18 cellular contexts compared by ENCODE assay signal in genomic region chr7:16669581-16669980, GRCh38. TPM values are rescaled to one million over a fixed set of nuclear protein-coding genes. Genes with fewer than 3 reads are reported as not detected.
A peak's percentile ranks its signal among the peaks of the same experiment; 100 is the strongest.
DNase-seq lines count a peak whose midpoint lies in the region; TF ChIP-seq lines count a peak whose summit lies in the region.
"Had no signal": no experiment of that assay in that cellular context is flagged by ENCODE, and none has a peak within 500 bp of the region (broad histone marks: within the 10 kb centered on the region; RNA-seq: fewer than 3 reads in every experiment).

No MANE protein-coding gene starts in this region.

- no peak overlapping the region for H3K4ac ChIP-seq in mesenchymal stem cell (ENCODE audit: low read depth in 1 of 2, low read length in 2 of 2)

- no peak overlapping the region for H3K4me3 ChIP-seq in Caco-2 (ENCODE audit: low read depth, low read length)
- no peak overlapping the region for H3K4me3 ChIP-seq in breast epithelium
- H3K4me3 ChIP-seq in mesenchymal stem cell (ENCODE audit: insufficient read depth in 1 of 2, low read depth in 1 of 2, low read length in 2 of 2) = peak overlapping the region in 1 of 2 experiments; percentile 48
- H3K4me3 ChIP-seq: BLaER1 treated with 17β-estradiol and CSF1 and Interleukin-3, amounts not matched to agents 10 nM and 100 nM; SJCRH30; uterus had no signal

- H3K9me3 Mint-ChIP-seq in Caco-2 (ENCODE audit: unreplicated experiment) = no peaks in the 10 kb centered on the region
- H3K9me3 Mint-ChIP-seq: activated T-helper 17 cell treated with anti-CD3 and anti-CD28 coated beads, Interleukin-2, amount 50 U/mL, for 72 hours had no signal

- intact Hi-C loops in Caco-2 (cut with micrococcal nuclease; ENCODE audit: unreplicated experiment) = no loop called here
- intact Hi-C loops in breast epithelium (cut with DNase I; ENCODE audit: low total_unique reads) = no loop called here

- H3K4me1 ChIP-seq in Caco-2 (peaks cover 42% of the 10 kb centered on the region), breast epithelium (no peaks in the 10 kb centered on the region), mesenchymal stem cell (ENCODE audit: control insufficient read depth, insufficient read depth, low read depth, low read length) (peaks cover 5% of the 10 kb centered on the region)
- H3K4me1 ChIP-seq: SJCRH30, uterus had no signal

- TF ChIP-seq CTCF in Caco-2 (IDR thresholded peaks at IDR 0.05; ENCODE audit: insufficient read depth in 1 of 2, low read depth in 1 of 2, low read length in 1 of 2, severe bottlenecking in 1 of 2, unreplicated experiment in 1 of 2) (no peak), breast epithelium (IDR thresholded peaks at IDR 0.05) (no peak), GM10266 (IDR thresholded peaks at IDR 0.05; ENCODE audit: control insufficient read depth, insufficient read depth, low read depth, missing control alignments) (no peak)

- H3K27ac Mint-ChIP-seq in Caco-2 (ENCODE audit: unreplicated experiment) = peak overlapping the region; percentile 44
- H3K27ac Mint-ChIP-seq: activated CD8-positive, alpha-beta T cell treated with anti-CD3 and anti-CD28 coated beads, Interleukin-2, amount 10 ng/mL, durations not matched to agents 7 days and 5 days; activated T-helper 17 cell treated with anti-CD3 and anti-CD28 coated beads, Interleukin-2, amount 50 U/mL, for 72 hours had no signal

- H2BK15ac ChIP-seq in mesenchymal stem cell (ENCODE audit: low read depth, poor library complexity, severe bottlenecking) = no peak overlapping the region

- H3K23ac ChIP-seq in mesenchymal stem cell (ENCODE audit: low read length in 2 of 2) = no peak overlapping the region

- no peak overlapping the region for H3K4me2 ChIP-seq in mesenchymal stem cell (ENCODE audit: low read length, poor library complexity, severe bottlenecking)
- H3K4me2 ChIP-seq: BLaER1 treated with 17β-estradiol and CSF1 and Interleukin-3, amounts not matched to agents 10 nM and 100 nM had no signal

- CTCF ChIA-PET in Caco-2 (lab: Charles Lee) = no interaction called here

- H3K27me3 Mint-ChIP-seq in Caco-2 (ENCODE audit: insufficient read depth, unreplicated experiment) = no peaks in the 10 kb centered on the region
- H3K27me3 Mint-ChIP-seq: activated T-helper 17 cell treated with anti-CD3 and anti-CD28 coated beads, Interleukin-2, amount 50 U/mL, for 72 hours had no signal

- H3K9me3 ChIP-seq in Caco-2 (no peaks in the 10 kb centered on the region), breast epithelium (no peaks in the 10 kb centered on the region), mesenchymal stem cell (ENCODE audit: control insufficient read depth, low read length) (no peaks in the 10 kb centered on the region)
- H3K9me3 ChIP-seq: SJCRH30, uterus had no signal

- peak overlapping the region; percentile 90 for H3K9ac ChIP-seq in mesenchymal stem cell (ENCODE audit: low read length)
- H3K9ac ChIP-seq: BLaER1 treated with 17β-estradiol and CSF1 and Interleukin-3, amounts not matched to agents 10 nM and 100 nM had no signal

- WGBS in mesenchymal stem cell = 79% methylated on average over 2 of the region's 2 CpGs

- no peak overlapping the region for H3K4me3 Mint-ChIP-seq in Caco-2 (ENCODE audit: unreplicated experiment)
- H3K4me3 Mint-ChIP-seq: activated CD8-positive, alpha-beta T cell treated with anti-CD3 and anti-CD28 coated beads, Interleukin-2, amount 10 ng/mL, durations not matched to agents 7 days and 5 days; activated T-helper 17 cell treated with anti-CD3 and anti-CD28 coated beads, Interleukin-2, amount 50 U/mL, for 72 hours had no signal

- peaks cover 10% of the 10 kb centered on the region for H3K79me1 ChIP-seq in mesenchymal stem cell (replicated peaks; ENCODE audit: low read length, poor library complexity, severe bottlenecking)

- H2BK5ac ChIP-seq in mesenchymal stem cell (ENCODE audit: low read depth, low read length, poor library complexity, severe bottlenecking) = no peak overlapping the region

- H2AK5ac ChIP-seq in mesenchymal stem cell (ENCODE audit: low read length, severe bottlenecking) = no peak overlapping the region

- H3K18ac ChIP-seq in mesenchymal stem cell (ENCODE audit: low read depth in 1 of 2, low read length in 2 of 2) = no peak overlapping the region

- H2AFZ ChIP-seq in mesenchymal stem cell (ENCODE audit: low read depth, low read length) = no peak overlapping the region

- H3K36me3 Mint-ChIP-seq in Caco-2 (ENCODE audit: insufficient read depth, unreplicated experiment) = peaks cover 80% of the 10 kb centered on the region

- H3K27ac ChIP-seq in breast epithelium = peak overlapping the region; percentile 85 to 89
- no peak overlapping the region for H3K27ac ChIP-seq in mesenchymal stem cell (ENCODE audit: low read length, poor library complexity, severe bottlenecking)
- H3K27ac ChIP-seq: BLaER1 treated with 17β-estradiol and CSF1 and Interleukin-3, amounts not matched to agents 10 nM and 100 nM; SJCRH30 had no signal

- H4K91ac ChIP-seq in mesenchymal stem cell (ENCODE audit: low read length) = no peak overlapping the region

- H3K14ac ChIP-seq in mesenchymal stem cell (ENCODE audit: low read length in 2 of 2) = no peak overlapping the region

- POLR2A ChIA-PET in Caco-2 (lab: Charles Lee) = no interaction called here

- peaks cover 48% of the 10 kb centered on the region for H3K4me1 Mint-ChIP-seq in Caco-2 (ENCODE audit: low read depth, unreplicated experiment)

- H3K27me3 ChIP-seq in Caco-2 (replicated peaks; ENCODE audit: control insufficient read depth, insufficient read depth, low read length) (no peaks in the 10 kb centered on the region), breast epithelium (no peaks in the 10 kb centered on the region), mesenchymal stem cell (ENCODE audit: control insufficient read depth in 1 of 2, insufficient read depth in 1 of 2, low read length in 2 of 2) (no peaks in the 10 kb centered on the region)
- H3K27me3 ChIP-seq: BLaER1 treated with 17β-estradiol and CSF1 and Interleukin-3, amounts not matched to agents 10 nM and 100 nM; SJCRH30; uterus had no signal

- H2BK12ac ChIP-seq in mesenchymal stem cell (ENCODE audit: low read length in 2 of 2) = no peak overlapping the region

- no peak overlapping the region for H2BK120ac ChIP-seq in mesenchymal stem cell (ENCODE audit: low read depth, low read length)

- H4K8ac ChIP-seq in mesenchymal stem cell (ENCODE audit: low read length) = no peak overlapping the region

- no TSS peak for BruUV-seq in Caco-2 (replicated peaks; lab: Mats Ljungman, UMichigan)

- DNase-seq in Caco-2 (no peak), HS-5 (ENCODE audit: low read depth) (peak; percentile 28), breast epithelium (ENCODE audit: low spot score in 2 of 2) (no peak), mesenchymal stem cell (peak; percentile 71), GM10266 (ENCODE audit: extremely low spot score) (no peak), cortex of kidney (lab: John Stamatoyannopoulos, UW) (no peak), NAMALWA (ENCODE audit: low spot score) (no peak)
- no peak for DNase-seq in NK-92 treated with Interleukin-12 subunit alpha and Interleukin-12 subunit beta, amount 100 ng/mL, for 24 hours (lab: John Stamatoyannopoulos, UW)
- DNase-seq: activated CD8-positive, alpha-beta T cell treated with anti-CD3 and anti-CD28 coated beads, Interleukin-2, amount 10 ng/mL, durations not matched to agents 7 days and 5 days; aorta; glutamatergic neuron; NCI-H1436; NCI-H524; SJCRH30; stimulated activated naive CD4-positive, alpha-beta T cell treated with Interleukin-2 at 50 U/mL for 16 hours; uterus had no signal

- peaks cover 2% of the 10 kb centered on the region; the same call in 1 of the 2 replicates for H3K36me3 ChIP-seq in Caco-2 (ENCODE audit: control insufficient read depth, insufficient read depth, low read length)
- no peaks in the 10 kb centered on the region for H3K36me3 ChIP-seq in breast epithelium
- H3K36me3 ChIP-seq in mesenchymal stem cell (ENCODE audit: control insufficient read depth in 1 of 2, insufficient read depth in 2 of 2, low read depth in 1 of 2, low read length in 2 of 2) = peaks cover 8 to 19% of the 10 kb centered on the region in 2 experiments
- H3K36me3 ChIP-seq: uterus had no signal

- TF ChIP-seq POLR2A in breast epithelium (IDR thresholded peaks at IDR 0.05) = no peak

RNA-seq across cellular contexts. Expression of gene BZW2, which starts 23.6 kb away (rescaled TPM):
- 148 TPM in 2 replicates for total RNA-seq in Caco-2 (2022)
- 10 to 100 TPM; 55.7 to 68.8 (median 68.2) TPM for total RNA-seq in breast epithelium
- polyA plus RNA-seq in mesenchymal stem cell (2013, experiment 1 of 2) = 47.8 TPM
- polyA plus RNA-seq in mesenchymal stem cell (2013, experiment 2 of 2) = 48.5 TPM

RNA-seq across cellular contexts. Expression of gene ANKMY2, which starts 24.0 kb away (rescaled TPM):
- 34.5 and 35.2 TPM in 2 replicates for total RNA-seq in Caco-2 (2022)
- total RNA-seq in breast epithelium = 10 to 100 TPM; 14.9 to 24.4 (median 18.4) TPM
- polyA plus RNA-seq in mesenchymal stem cell (2013, experiment 1 of 2) = 15.2 TPM
- polyA plus RNA-seq in mesenchymal stem cell (2013, experiment 2 of 2) = 15.9 TPM

Comparison
In these comparisons a context has a peak if more than half of its experiments do, and no peak if none do; other contexts are left out.
1. DNase-seq: peak in HS-5 (single experiment) and mesenchymal stem cell (single experiment); none in Caco-2 (0 of 2), breast epithelium (0 of 2), GM10266 (single experiment), cortex of kidney (single experiment), NK-92 treated with Interleukin-12 subunit alpha and Interleukin-12 subunit beta, amount 100 ng/mL, for 24 hours (single experiment) and NAMALWA (single experiment).